In the genomic region with DNA sequence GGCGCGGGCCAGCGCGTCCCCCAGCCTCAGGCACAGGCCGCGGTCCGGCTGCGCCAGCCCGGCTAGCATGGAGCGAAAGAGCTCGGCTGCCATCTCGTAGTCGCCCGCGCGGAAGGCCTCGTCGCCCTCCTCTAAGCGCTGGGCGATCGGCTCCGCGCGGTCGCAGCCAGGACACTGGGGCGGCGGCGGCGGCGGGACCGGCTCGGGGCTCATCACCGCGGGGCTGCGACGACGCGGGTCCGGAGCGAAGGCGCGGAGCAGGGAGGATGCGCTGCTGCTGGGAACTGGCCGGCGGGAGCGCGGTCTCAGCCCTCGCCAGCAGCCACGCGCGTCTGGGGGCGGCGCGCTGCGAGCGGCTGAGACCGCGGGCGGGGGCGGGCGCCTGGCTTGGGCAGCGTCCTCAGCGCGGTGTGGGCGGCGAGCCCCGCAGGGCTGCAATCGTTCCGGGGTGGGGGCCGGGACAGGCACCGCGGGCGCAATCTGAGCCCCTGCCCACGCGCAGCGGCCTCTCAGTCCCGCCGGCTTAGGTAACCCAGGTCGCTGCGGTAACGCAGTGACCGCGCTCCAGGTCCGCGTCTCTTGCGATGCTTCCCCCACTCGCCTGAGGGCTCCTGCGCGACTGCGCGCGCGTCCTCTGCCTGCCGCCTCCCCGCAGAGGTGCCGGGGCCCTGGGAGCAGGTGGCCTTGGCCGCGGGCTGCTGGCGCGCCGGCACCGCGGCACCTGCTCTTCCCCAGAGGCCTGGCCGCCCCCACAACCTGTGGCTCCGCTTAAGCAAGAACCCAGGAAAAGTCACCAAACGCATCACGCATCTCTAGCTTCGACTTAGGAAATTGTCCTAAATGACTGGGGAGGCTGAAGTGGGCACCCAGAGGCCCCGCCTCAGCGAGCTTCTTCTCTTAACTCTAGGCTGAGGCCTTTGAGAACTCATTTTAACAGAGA, we compare ENCODE assay signal across 9 cellular contexts.
A peak's percentile ranks its signal among the peaks of the same experiment; 100 is the strongest.
DNase-seq lines count a peak whose midpoint lies in the region; ATAC-seq and TF ChIP-seq lines count a peak whose summit lies in the region.
"Had no signal": no experiment of that assay in that cellular context is flagged by ENCODE, and none has a peak within 500 bp of the region (broad histone marks: within the 10 kb centered on the region; RNA-seq: fewer than 3 reads in every experiment).

TSS of gene LONRF2 (minus strand) at position 621 of the 940 bp plus-strand sequence. CDS start at position 213, 408 bp downstream.

- no peaks in the 10 kb centered on the region for H3K36me3 ChIP-seq in GM06990 (ENCODE audit: control insufficient read depth, insufficient read depth, low read length)
- H3K36me3 ChIP-seq: SJSA1 had no signal

- H3K27me3 ChIP-seq in GM06990 (replicated peaks; ENCODE audit: control insufficient read depth, insufficient read depth, low read length), result peaks cover 1% of the 10 kb centered on the region; the same call in 1 of the 2 replicates

- H3K4me3 ChIP-seq in GM06990 (replicated peaks; ENCODE audit: low read depth, low read length) (no peak within 1 kb of the TSS), astrocyte of the spinal cord (ENCODE audit: low read depth, low read length) (peak within 1 kb of the TSS; percentile 29), skin epidermis (peak within 1 kb of the TSS; percentile 9 to 59 (median 31))
- H3K4me3 ChIP-seq: SJSA1 had no signal

- DNase-seq in GM06990 (ENCODE audit: extremely low read depth, insufficient read length), result peak; percentile 12
- DNase-seq in NCI-H2081 (lab: John Stamatoyannopoulos, UW), result peak; percentile 77 to 86
- DNase-seq in astrocyte of the spinal cord (ENCODE audit: low read depth, low spot score), result no peak
- peak; percentile 69 for DNase-seq in iPS-NIHi11 (ENCODE audit: low spot score)
- no peak for DNase-seq in NOMO-1 treated with DMSO at 0.1 percent for 48 hours (lab: John Stamatoyannopoulos, UW; ENCODE audit: unreplicated experiment)

- in situ Hi-C loops in astrocyte of the spinal cord (cut with HindIII; ENCODE audit: low sequenced_read_pairs), result no loop called here

- H3K27ac ChIP-seq in skin epidermis, result peak within 1 kb of the TSS in 6 of 21 experiments; percentile 10 to 75 (median 32)
- H3K27ac ChIP-seq: SJSA1 had no signal

- TF ChIP-seq CTCF in GM06990 (IDR thresholded peaks at IDR 0.05; ENCODE audit: insufficient read depth, low read length, poor library complexity, severe bottlenecking) (no peak), astrocyte of the spinal cord (IDR thresholded peaks at IDR 0.05; ENCODE audit: low read depth, low read length) (no peak)

- ATAC-seq in HG03039 (IDR thresholded peaks at IDR 0.05; ENCODE audit: unreplicated experiment) (no peak), GM21423 (IDR thresholded peaks at IDR 0.05; ENCODE audit: unreplicated experiment) (no peak)

Comparison
In these comparisons a context has a peak if more than half of its experiments do, and no peak if none do; other contexts are left out.
1. DNase-seq: peak in GM06990 (single experiment), NCI-H2081 (2 of 2) and iPS-NIHi11 (single experiment); none in astrocyte of the spinal cord (single experiment) and NOMO-1 treated with DMSO at 0.1 percent for 48 hours (single experiment).